In the genomic region with DNA sequence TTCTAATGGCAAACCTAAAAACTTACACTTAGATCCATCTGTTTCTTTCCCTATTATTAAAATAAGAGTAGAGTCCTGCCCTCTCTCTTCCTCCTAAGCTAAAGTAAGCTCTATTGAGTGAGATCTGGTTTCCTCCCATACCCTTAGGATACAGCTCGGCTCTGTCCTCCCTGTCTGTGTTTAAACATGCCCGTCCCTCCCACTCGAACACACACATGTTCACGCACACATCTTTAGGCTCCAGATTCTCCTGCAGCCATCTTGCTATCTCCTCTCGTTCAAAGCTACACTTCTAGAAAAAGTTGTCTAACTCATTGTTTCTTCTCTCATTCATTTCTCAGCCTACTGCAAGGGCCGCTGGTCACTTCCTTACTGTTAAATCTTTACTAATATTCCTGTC, we compare ENCODE assay signal across 24 cellular contexts.
"Had no signal": no experiment of that assay in that cellular context is flagged by ENCODE, and none has a peak within 500 bp of the region (broad histone marks: within the 10 kb centered on the region; RNA-seq: fewer than 3 reads in every experiment).

No MANE protein-coding gene starts in this region.

- H3K36me3 ChIP-seq: adrenal gland, right atrium auricular region, spleen had no signal

- H3K9me3 ChIP-seq: adrenal gland, body of pancreas had no signal

- H3K4me3 ChIP-seq: adrenal gland, body of pancreas, coronary artery, dorsolateral prefrontal cortex, right atrium auricular region, spleen had no signal

- H3K4me1 ChIP-seq: adrenal gland, body of pancreas, right atrium auricular region, spleen had no signal

- ATAC-seq: body of pancreas; left cardiac atrium; naive thymus-derived CD8-positive, alpha-beta T cell had no signal

- H3K27ac ChIP-seq: adrenal gland, body of pancreas, dorsolateral prefrontal cortex, right atrium auricular region, spleen had no signal

- DNase-seq: activated CD4-positive, alpha-beta T cell treated with anti-CD3 and anti-CD28 coated beads for 48 hours; activated CD4-positive, alpha-beta T cell treated with anti-CD3 and anti-CD28 coated beads, Interleukin-2, amount 50 U/mL, for 48 hours; activated CD8-positive, alpha-beta memory T cell treated with anti-CD3 and anti-CD28 coated beads for 24 hours; activated effector memory CD4-positive, alpha-beta T cell treated with anti-CD3 and anti-CD28 coated beads, Interleukin-2, amount 50 U/mL, for 16 hours; activated naive CD4-positive, alpha-beta T cell treated with anti-CD3 and anti-CD28 coated beads for 36 hours; activated naive CD8-positive, alpha-beta T cell treated with anti-CD3 and anti-CD28 coated beads for 36 hours; activated T-cell treated with anti-CD3 and anti-CD28 coated beads, Interleukin-2, amount 50 U/mL, for 1 hour; adrenal gland; aorta; body of pancreas; dorsolateral prefrontal cortex; effector memory CD4-positive, alpha-beta T cell; foreskin melanocyte; islet precursor cell; left cardiac atrium; naive thymus-derived CD8-positive, alpha-beta T cell; occipital lobe; spleen; stimulated activated naive CD4-positive, alpha-beta T cell; T-helper 1 cell; trophoblast cell had no signal

- FAIRE-seq: urothelium cell line had no signal

- H3K27me3 ChIP-seq: adrenal gland, body of pancreas, dorsolateral prefrontal cortex, right atrium auricular region, spleen had no signal
